19 cellular contexts compared by ENCODE assay signal in the genomic region with DNA sequence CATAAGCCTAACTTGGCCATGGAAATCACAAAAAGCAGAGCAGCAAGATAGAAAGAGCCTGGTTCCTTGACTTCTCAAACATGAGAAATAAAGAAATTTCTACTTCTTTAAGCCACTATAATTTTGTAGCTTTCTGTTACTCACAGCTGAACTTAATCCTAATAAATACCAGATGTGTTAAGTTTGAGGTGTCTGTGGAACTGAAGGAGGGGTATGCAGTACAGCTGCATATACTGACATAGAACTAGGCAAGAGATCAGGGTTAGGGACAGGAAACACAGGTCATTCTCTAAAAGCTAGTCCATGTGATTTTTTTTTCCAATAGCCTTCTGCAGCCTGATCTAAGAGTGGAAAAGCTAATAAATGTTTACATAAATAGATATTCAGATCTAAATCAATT.
"Had no signal": no experiment of that assay in that cellular context is flagged by ENCODE, and none has a peak within 500 bp of the region (broad histone marks: within the 10 kb centered on the region; RNA-seq: fewer than 3 reads in every experiment).

No MANE protein-coding gene starts in this region.

- H3K4me3 ChIP-seq: right lobe of liver, skin epidermis, transverse colon had no signal

- H3K27me3 ChIP-seq: right lobe of liver had no signal

- H3K36me3 ChIP-seq: right lobe of liver, transverse colon, WERI-Rb-1 had no signal

- DNase-seq: activated CD4-positive, alpha-beta T cell treated with anti-CD3 and anti-CD28 coated beads, Interleukin-2, amount 10 ng/mL, durations not matched to agents 7 days and 5 days; activated CD4-positive, CD25-positive, alpha-beta regulatory T cell treated with anti-CD3 and anti-CD28 coated beads, Interleukin-2, amount 50 U/mL, for 72 hours; activated CD8-positive, alpha-beta memory T cell treated with anti-CD3 and anti-CD28 coated beads, Interleukin-2, amount 10 ng/mL, durations not matched to agents 7 days and 5 days; activated CD8-positive, alpha-beta T cell treated with anti-CD3 and anti-CD28 coated beads for 36 hours; activated effector memory CD4-positive, alpha-beta T cell treated with anti-CD3 and anti-CD28 coated beads, Interleukin-2, amount 50 U/mL, for 16 hours; activated naive CD4-positive, alpha-beta T cell treated with anti-CD3 and anti-CD28 coated beads, Interleukin-2, amount 10 ng/mL, durations not matched to agents 7 days and 5 days; activated T-cell treated with anti-CD3 and anti-CD28 coated beads for 4 hours; effector CD8-positive, alpha-beta T cell; foreskin melanocyte; hippocampal formation; left ventricle myocardium superior; mammary epithelial cell; right lobe of liver; stimulated activated CD8-positive, alpha-beta memory T cell treated with anti-CD3 and anti-CD28 coated beads, Interleukin-4, amount 100 ng/mL, for 48 hours; stimulated activated naive B cell treated with anti-CD40 and anti-IgM and Interleukin-4, amounts not matched to agents 10 μg/mL and 1 μg/mL and 100 μg/mL, for 72 hours; transverse colon; WERI-Rb-1 had no signal

- H3K9me3 ChIP-seq: right lobe of liver, transverse colon had no signal

- H3K4me1 ChIP-seq: right lobe of liver had no signal

- ATAC-seq: activated CD8-positive, alpha-beta memory T cell treated with anti-CD3 and anti-CD28 coated beads, Interleukin-2, amount 10 ng/mL, durations not matched to agents 7 days and 5 days; activated CD8-positive, alpha-beta T cell treated with anti-CD3 and anti-CD28 coated beads for 36 hours; left ventricle myocardium superior; natural killer cell treated with Interleukin-12 subunit alpha and Interleukin-12 subunit beta and Interleukin-15 and Interleukin-18, amount 100 ng/mL, for 72 hours; right lobe of liver; stimulated activated naive B cell treated with anti-CD40 and anti-IgM and Interleukin-4, amounts not matched to agents 10 μg/mL and 1 μg/mL and 100 μg/mL, for 72 hours had no signal

- H3K27ac ChIP-seq: right lobe of liver, skin epidermis, transverse colon, WERI-Rb-1 had no signal
